Comparison of ENCODE assay signal across 20 cellular contexts in the genomic region with DNA sequence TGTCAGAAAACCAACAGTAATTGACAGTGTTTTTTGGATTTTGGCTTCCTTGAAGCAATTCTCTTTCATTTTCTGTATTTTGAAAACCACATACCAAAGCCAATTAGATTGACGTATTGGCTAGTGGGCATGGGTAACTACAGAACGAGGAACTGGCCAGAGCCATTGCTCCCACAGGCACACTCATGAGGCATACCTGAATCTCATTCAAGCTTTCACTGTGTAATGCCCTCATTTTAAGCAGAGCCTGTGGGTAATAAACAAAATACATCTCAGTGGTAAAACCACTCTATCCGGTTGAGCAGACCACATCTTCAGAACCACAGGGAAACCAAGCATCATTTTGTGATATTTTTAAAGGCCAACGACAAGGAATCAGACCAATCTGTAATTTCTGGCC.
"Had no signal": no experiment of that assay in that cellular context is flagged by ENCODE, and none has a peak within 500 bp of the region (broad histone marks: within the 10 kb centered on the region; RNA-seq: fewer than 3 reads in every experiment).

No MANE protein-coding gene starts in this region.

- H3K4me3 ChIP-seq: esophagus muscularis mucosa, gastroesophageal sphincter, lung, pancreas, smooth muscle cell, testis, transverse colon had no signal

- H3K27me3 Mint-ChIP-seq: progenitor cell of endocrine pancreas had no signal

- H3K27ac ChIP-seq: esophagus muscularis mucosa, gastroesophageal sphincter, pancreas, testis, transverse colon had no signal

- H3K4me3 Mint-ChIP-seq: nephron; stimulated activated naive CD8-positive, alpha-beta T cell treated with anti-CD3 and anti-CD28 coated beads, Interleukin-15, Interleukin-2, amounts not matched to agents 100 ng/mL and 50 ng/mL, for 24 hours had no signal

- H3K9me3 ChIP-seq: esophagus muscularis mucosa, gastroesophageal sphincter, pancreas, testis, transverse colon had no signal

- H3K27ac Mint-ChIP-seq: nephron; progenitor cell of endocrine pancreas; stimulated activated naive CD8-positive, alpha-beta T cell treated with anti-CD3 and anti-CD28 coated beads, Interleukin-15, Interleukin-2, amounts not matched to agents 100 ng/mL and 50 ng/mL, for 24 hours had no signal

- H3K4me1 ChIP-seq: esophagus muscularis mucosa, gastroesophageal sphincter, pancreas, testis, transverse colon had no signal

- ATAC-seq: gastroesophageal sphincter, left colon, left ventricle myocardium superior, pancreas, right cardiac atrium had no signal

- H3K27me3 ChIP-seq: esophagus muscularis mucosa, gastroesophageal sphincter, pancreas, testis, transverse colon had no signal

- H3K4me1 Mint-ChIP-seq: nephron had no signal

- H3K36me3 ChIP-seq: esophagus muscularis mucosa, gastroesophageal sphincter, pancreas, transverse colon had no signal

- DNase-seq: effector memory CD4-positive, alpha-beta T cell; foreskin fibroblast; glutamatergic neuron; left colon; left ventricle myocardium superior; mesenchymal stem cell; midbrain; occipital lobe; pancreas; right cardiac atrium; stimulated activated CD4-positive, alpha-beta T cell treated with anti-CD3 and anti-CD28 coated beads, Interleukin-2, amount 100 ng/mL, for 48 hours; testis; transverse colon had no signal
